In the genomic region with DNA sequence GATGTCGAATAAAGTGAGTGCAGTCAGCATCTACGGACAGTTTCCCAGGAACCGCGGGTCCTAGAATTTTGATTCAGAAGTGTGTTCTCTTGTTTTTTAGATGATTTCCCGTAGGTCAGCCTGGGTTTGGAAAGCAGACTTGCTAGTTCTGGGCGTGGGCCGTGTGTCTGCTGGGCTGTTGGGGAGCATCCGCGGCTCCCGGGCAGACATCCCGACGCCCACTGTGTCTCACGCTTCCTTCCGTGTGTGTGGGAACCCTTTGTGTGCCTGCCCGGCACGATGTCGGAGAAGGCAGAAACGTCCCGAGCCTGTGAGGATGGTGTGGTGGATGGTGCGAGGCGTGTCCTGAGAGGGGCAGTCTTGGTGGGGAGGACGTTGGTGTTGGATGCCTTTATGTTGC, we compare ENCODE assay signal across 21 cellular contexts.
"Had no signal": no experiment of that assay in that cellular context is flagged by ENCODE, and none has a peak within 500 bp of the region (broad histone marks: within the 10 kb centered on the region; RNA-seq: fewer than 3 reads in every experiment).

No MANE protein-coding gene starts in this region.

- DNase-seq: activated CD4-positive, alpha-beta T cell treated with anti-CD3 and anti-CD28 coated beads for 4 hours; activated CD4-positive, alpha-beta T cell treated with anti-CD3 and anti-CD28 coated beads, Interleukin-2, amount 50 U/mL, for 48 hours; activated CD4-positive, CD25-positive, alpha-beta regulatory T cell; activated effector memory CD4-positive, alpha-beta T cell treated with anti-CD3 and anti-CD28 coated beads, Interleukin-2, amount 50 U/mL, for 16 hours; activated naive CD4-positive, alpha-beta T cell treated with anti-CD3 and anti-CD28 coated beads, Interleukin-2, amount 10 ng/mL, durations not matched to agents 7 days and 5 days; activated T-cell treated with anti-CD3 and anti-CD28 coated beads for 4 hours; dermis blood vessel endothelial cell; effector memory CD4-positive, alpha-beta T cell; glutamatergic neuron; left ventricle myocardium inferior; mammary epithelial cell; nucleus accumbens; right cardiac atrium; stimulated activated CD4-positive, alpha-beta T cell treated with anti-CD3 and anti-CD28 coated beads, Interleukin-12 subunit alpha, Interleukin-12 subunit beta, amount 100 ng/mL, for 4 hours had no signal

- H3K9me3 Mint-ChIP-seq: activated naive CD4-positive, alpha-beta T cell treated with anti-CD3 and anti-CD28 coated beads, Interleukin-2, amount 10 ng/mL, durations not matched to agents 7 days and 5 days; mesothelial cell of epicardium; natural killer cell treated with Interleukin-12 subunit alpha and Interleukin-12 subunit beta and Interleukin-15 and Interleukin-18, amount 100 ng/mL, for 72 hours had no signal

- H3K9me3 ChIP-seq: esophagus muscularis mucosa, thoracic aorta had no signal

- H3K27ac Mint-ChIP-seq: activated naive CD4-positive, alpha-beta T cell treated with anti-CD3 and anti-CD28 coated beads, Interleukin-2, amount 10 ng/mL, durations not matched to agents 7 days and 5 days; brain; mesothelial cell of epicardium; natural killer cell treated with Interleukin-12 subunit alpha and Interleukin-12 subunit beta and Interleukin-15 and Interleukin-18, amount 100 ng/mL, for 72 hours had no signal

- FAIRE-seq: endothelial cell of umbilical vein, frontal cortex had no signal

- H3K4me3 Mint-ChIP-seq: activated naive CD4-positive, alpha-beta T cell treated with anti-CD3 and anti-CD28 coated beads, Interleukin-2, amount 10 ng/mL, durations not matched to agents 7 days and 5 days; brain; mesothelial cell of epicardium; natural killer cell treated with Interleukin-12 subunit alpha and Interleukin-12 subunit beta and Interleukin-15 and Interleukin-18, amount 100 ng/mL, for 72 hours had no signal

- H3K4me1 Mint-ChIP-seq: activated naive CD4-positive, alpha-beta T cell treated with anti-CD3 and anti-CD28 coated beads, Interleukin-2, amount 10 ng/mL, durations not matched to agents 7 days and 5 days; mesothelial cell of epicardium had no signal

- H3K4me3 ChIP-seq: esophagus muscularis mucosa, left ventricle myocardium inferior, thoracic aorta had no signal

- ATAC-seq: natural killer cell treated with Interleukin-12 subunit alpha and Interleukin-12 subunit beta and Interleukin-15 and Interleukin-18, amount 100 ng/mL, for 72 hours; right cardiac atrium had no signal

- H3K27me3 ChIP-seq: esophagus muscularis mucosa had no signal

- H3K27ac ChIP-seq: esophagus muscularis mucosa, thoracic aorta had no signal

- H3K27me3 Mint-ChIP-seq: activated naive CD4-positive, alpha-beta T cell treated with anti-CD3 and anti-CD28 coated beads, Interleukin-2, amount 10 ng/mL, durations not matched to agents 7 days and 5 days; brain; natural killer cell treated with Interleukin-12 subunit alpha and Interleukin-12 subunit beta and Interleukin-15 and Interleukin-18, amount 100 ng/mL, for 72 hours had no signal
